8 cellular contexts compared by ENCODE assay signal in the genomic region with DNA sequence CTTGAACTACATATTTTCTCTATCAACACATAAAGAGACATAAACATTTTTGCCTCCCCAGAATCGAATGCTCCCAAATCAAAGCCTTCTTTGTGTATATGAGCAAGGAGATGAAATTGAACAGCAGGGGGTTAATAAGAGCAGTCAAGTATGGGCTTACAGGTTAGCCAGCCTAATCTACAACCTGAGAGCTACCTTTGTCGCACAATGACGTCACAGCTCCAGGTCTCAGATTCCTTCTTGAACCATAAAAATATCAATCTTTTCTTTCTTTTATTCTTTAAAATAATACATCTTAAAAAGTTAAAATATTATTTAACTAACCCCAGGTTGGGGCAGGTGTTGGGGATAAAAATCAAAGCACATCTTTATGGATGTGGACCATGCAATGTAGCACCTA.
"Had no signal": no experiment of that assay in that cellular context is flagged by ENCODE, and none has a peak within 500 bp of the region (broad histone marks: within the 10 kb centered on the region; RNA-seq: fewer than 3 reads in every experiment).

No MANE protein-coding gene starts in this region.

- H3K27ac ChIP-seq: HL-60 had no signal

- H3K4me3 ChIP-seq: GM23338, K562 had no signal

- H3K4me2 ChIP-seq: GM23338 had no signal

- DNase-seq: H9, HCEC 1CT, IMR-90 had no signal

- FAIRE-seq: H1, H54, K562 had no signal

- H2AFZ ChIP-seq: GM23338 had no signal

- ATAC-seq: GM23338, K562 had no signal
